In genomic region chr1:71231751-71232150, GRCh38 we compare ENCODE assay signal across 1 cellular context.
TF ChIP-seq lines count a peak whose summit lies in the region.

No MANE protein-coding gene starts in this region.

TF ChIP-seq in GM23338, 12 proteins besides CTCF, POLR2A, EP300 and RAD21 (continued from another document):
- TF ChIP-seq REST (IDR thresholded peaks at IDR 0.05; ENCODE audit: unreplicated experiment) (no peak), ZNF462 (CRISPR knock-in tag; IDR thresholded peaks at IDR 0.05) (no peak), ZNF331 (CRISPR knock-in tag; IDR thresholded peaks at IDR 0.05; ENCODE audit: low read depth) (no peak), EZH2 (IDR thresholded peaks at IDR 0.05; ENCODE audit: low read depth, unreplicated experiment) (no peak), CREB1 (CRISPR knock-in tag; IDR thresholded peaks at IDR 0.05; ENCODE audit: low read depth) (no peak), POLR2AphosphoS5 (IDR thresholded peaks at IDR 0.05; ENCODE audit: low read depth) (no peak)
